Comparison of ENCODE assay signal across 1 cellular context in genomic region chr1:32964461-32965250, GRCh38.
TF ChIP-seq lines count a peak whose summit lies in the region.

A gene with protein sequence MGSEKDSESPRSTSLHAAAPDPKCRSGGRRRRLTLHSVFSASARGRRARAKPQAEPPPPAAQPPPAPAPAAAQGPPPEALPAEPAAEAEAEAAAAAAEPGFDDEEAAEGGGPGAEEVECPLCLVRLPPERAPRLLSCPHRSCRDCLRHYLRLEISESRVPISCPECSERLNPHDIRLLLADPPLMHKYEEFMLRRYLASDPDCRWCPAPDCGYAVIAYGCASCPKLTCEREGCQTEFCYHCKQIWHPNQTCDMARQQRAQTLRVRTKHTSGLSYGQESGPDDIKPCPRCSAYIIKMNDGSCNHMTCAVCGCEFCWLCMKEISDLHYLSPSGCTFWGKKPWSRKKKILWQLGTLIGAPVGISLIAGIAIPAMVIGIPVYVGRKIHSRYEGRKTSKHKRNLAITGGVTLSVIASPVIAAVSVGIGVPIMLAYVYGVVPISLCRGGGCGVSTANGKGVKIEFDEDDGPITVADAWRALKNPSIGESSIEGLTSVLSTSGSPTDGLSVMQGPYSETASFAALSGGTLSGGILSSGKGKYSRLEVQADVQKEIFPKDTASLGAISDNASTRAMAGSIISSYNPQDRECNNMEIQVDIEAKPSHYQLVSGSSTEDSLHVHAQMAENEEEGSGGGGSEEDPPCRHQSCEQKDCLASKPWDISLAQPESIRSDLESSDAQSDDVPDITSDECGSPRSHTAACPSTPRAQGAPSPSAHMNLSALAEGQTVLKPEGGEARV (minus strand): TSS chr1:32964809. CDS start chr1:32964685, 124 bp downstream.

TF ChIP-seq in HepG2, 621 proteins besides CTCF, POLR2A, EP300 and RAD21 (continued from another document and continues in another):
- TF ChIP-seq XRCC5 (optimal IDR thresholded peaks at IDR 0.05; ENCODE audit: low read length) (peak; percentile 76), TEAD2 (CRISPR knock-in tag; IDR thresholded peaks at IDR 0.05) (no peak), MED13 (CRISPR knock-in tag; IDR thresholded peaks at IDR 0.05) (no peak), FOXM1 (CRISPR knock-in tag; IDR thresholded peaks at IDR 0.05) (no peak), ZNF362 (CRISPR knock-in tag; IDR thresholded peaks at IDR 0.05; ENCODE audit: borderline replicate concordance) (no peak), MAF1 (CRISPR knock-in tag; IDR thresholded peaks at IDR 0.05; ENCODE audit: borderline replicate concordance) (no peak), TBX3 (IDR thresholded peaks at IDR 0.05; ENCODE audit: borderline replicate concordance) (no peak), HNF4G (IDR thresholded peaks at IDR 0.05; ENCODE audit: borderline replicate concordance, low read depth, low read length) (0 out of 2 replicates have a peak, but pooled peaks have one; percentile 30), HNF4G (CRISPR knock-in tag; IDR thresholded peaks at IDR 0.05; ENCODE audit: borderline replicate concordance, low read depth) (peak; percentile 69; the same call in 1 of the 2 replicates), ZMAT5 (CRISPR knock-in tag; IDR thresholded peaks at IDR 0.05; ENCODE audit: borderline replicate concordance, low read depth) (no peak), ZBTB38 (CRISPR knock-in tag; IDR thresholded peaks at IDR 0.05) (peak; percentile 37; the same call in 1 of the 2 replicates), ZNF841 (CRISPR knock-in tag; IDR thresholded peaks at IDR 0.05; ENCODE audit: borderline replicate concordance) (no peak), MLLT10 (CRISPR knock-in tag; IDR thresholded peaks at IDR 0.05) (no peak), ZNF12 (CRISPR knock-in tag; IDR thresholded peaks at IDR 0.05) (peak; percentile 7; the same call in 1 of the 2 replicates), AHDC1 (CRISPR knock-in tag; IDR thresholded peaks at IDR 0.05; ENCODE audit: borderline replicate concordance) (no peak; the same call in 1 of the 2 replicates), BORCS8-MEF2B (CRISPR knock-in tag; IDR thresholded peaks at IDR 0.05) (peak; percentile 87), SP1 (IDR thresholded peaks at IDR 0.05) (no peak), SP1 (CRISPR knock-in tag; IDR thresholded peaks at IDR 0.05) (no peak; the same call in 1 of the 2 replicates), ZNF326 (CRISPR knock-in tag; IDR thresholded peaks at IDR 0.05; ENCODE audit: borderline replicate concordance) (no peak), DR1 (CRISPR knock-in tag; IDR thresholded peaks at IDR 0.05) (peak; percentile 95), HNF4A (CRISPR knock-in tag; IDR thresholded peaks at IDR 0.05) (peak; percentile 65), HNRNPUL1 (IDR thresholded peaks at IDR 0.05; ENCODE audit: low read depth, low read length) (no peak), NR2F2 (IDR thresholded peaks at IDR 0.05; ENCODE audit: borderline replicate concordance, low read depth) (no peak; the same call in 1 of the 2 replicates), SRSF1 (optimal IDR thresholded peaks at IDR 0.05; ENCODE audit: low read depth, low read length) (peak; percentile 41), RBM39 (IDR thresholded peaks at IDR 0.05; ENCODE audit: low read depth, low read length, poor library complexity, severe bottlenecking) (no peak), ZNF672 (CRISPR knock-in tag; IDR thresholded peaks at IDR 0.05) (no peak), POLR2AphosphoS5 (IDR thresholded peaks at IDR 0.05; ENCODE audit: low read depth, low read length) (peak; percentile 94), ZNF101 (CRISPR knock-in tag; IDR thresholded peaks at IDR 0.05; ENCODE audit: borderline replicate concordance, low read depth) (no peak), NFYC (CRISPR knock-in tag; IDR thresholded peaks at IDR 0.05) (no peak; the same call in 1 of the 2 replicates), PRDM10 (CRISPR knock-in tag; IDR thresholded peaks at IDR 0.05; ENCODE audit: low read depth) (no peak), GLMP (CRISPR knock-in tag; IDR thresholded peaks at IDR 0.05; ENCODE audit: borderline replicate concordance) (no peak), NR1H2 (CRISPR knock-in tag; IDR thresholded peaks at IDR 0.05; ENCODE audit: borderline replicate concordance, low read depth) (no peak), ZNF17 (CRISPR knock-in tag; IDR thresholded peaks at IDR 0.05) (no peak), ZNF616 (CRISPR knock-in tag; IDR thresholded peaks at IDR 0.05; ENCODE audit: low read depth) (no peak; the same call in 1 of the 2 replicates)
- TF ChIP-seq, protein P1, sequence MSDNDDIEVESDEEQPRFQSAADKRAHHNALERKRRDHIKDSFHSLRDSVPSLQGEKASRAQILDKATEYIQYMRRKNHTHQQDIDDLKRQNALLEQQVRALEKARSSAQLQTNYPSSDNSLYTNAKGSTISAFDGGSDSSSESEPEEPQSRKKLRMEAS (IDR thresholded peaks at IDR 0.05): peak; percentile 60
- TF ChIP-seq, protein P2, sequence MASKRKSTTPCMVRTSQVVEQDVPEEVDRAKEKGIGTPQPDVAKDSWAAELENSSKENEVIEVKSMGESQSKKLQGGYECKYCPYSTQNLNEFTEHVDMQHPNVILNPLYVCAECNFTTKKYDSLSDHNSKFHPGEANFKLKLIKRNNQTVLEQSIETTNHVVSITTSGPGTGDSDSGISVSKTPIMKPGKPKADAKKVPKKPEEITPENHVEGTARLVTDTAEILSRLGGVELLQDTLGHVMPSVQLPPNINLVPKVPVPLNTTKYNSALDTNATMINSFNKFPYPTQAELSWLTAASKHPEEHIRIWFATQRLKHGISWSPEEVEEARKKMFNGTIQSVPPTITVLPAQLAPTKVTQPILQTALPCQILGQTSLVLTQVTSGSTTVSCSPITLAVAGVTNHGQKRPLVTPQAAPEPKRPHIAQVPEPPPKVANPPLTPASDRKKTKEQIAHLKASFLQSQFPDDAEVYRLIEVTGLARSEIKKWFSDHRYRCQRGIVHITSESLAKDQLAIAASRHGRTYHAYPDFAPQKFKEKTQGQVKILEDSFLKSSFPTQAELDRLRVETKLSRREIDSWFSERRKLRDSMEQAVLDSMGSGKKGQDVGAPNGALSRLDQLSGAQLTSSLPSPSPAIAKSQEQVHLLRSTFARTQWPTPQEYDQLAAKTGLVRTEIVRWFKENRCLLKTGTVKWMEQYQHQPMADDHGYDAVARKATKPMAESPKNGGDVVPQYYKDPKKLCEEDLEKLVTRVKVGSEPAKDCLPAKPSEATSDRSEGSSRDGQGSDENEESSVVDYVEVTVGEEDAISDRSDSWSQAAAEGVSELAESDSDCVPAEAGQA (IDR thresholded peaks at IDR 0.05; ENCODE audit: low read depth): peak; percentile 51; the same call in 1 of the 2 replicates
- TF ChIP-seq, protein P2 (CRISPR knock-in tag; IDR thresholded peaks at IDR 0.05; ENCODE audit: borderline replicate concordance): no peak
